Comparison of ENCODE assay signal across 14 cellular contexts in the genomic region with DNA sequence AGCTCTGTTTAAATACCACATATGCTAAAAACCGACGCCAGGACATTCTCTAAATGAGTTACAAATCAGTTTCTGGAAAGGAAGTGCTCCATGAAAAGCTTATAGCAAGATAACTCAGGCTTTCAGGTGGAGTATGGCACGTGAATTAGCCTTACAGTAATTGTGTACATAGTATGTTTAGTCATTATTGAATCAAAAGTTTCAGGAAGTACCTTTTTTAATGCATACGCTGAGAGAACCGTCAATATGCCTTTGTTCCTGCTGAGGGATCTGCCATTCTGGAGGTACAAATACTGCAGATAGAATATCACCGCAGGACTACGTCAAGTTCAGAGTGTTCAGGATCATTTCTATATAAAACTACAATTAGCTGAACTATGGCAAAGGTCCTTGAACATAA.
"Had no signal": no experiment of that assay in that cellular context is flagged by ENCODE, and none has a peak within 500 bp of the region (broad histone marks: within the 10 kb centered on the region; RNA-seq: fewer than 3 reads in every experiment).

No MANE protein-coding gene starts in this region.

- H3K4me3 ChIP-seq: gastrocnemius medialis, left lung, uterus had no signal

- H3K9me3 Mint-ChIP-seq: activated naive CD8-positive, alpha-beta T cell treated with anti-CD3 and anti-CD28 coated beads, Interleukin-2, amount 10 ng/mL, durations not matched to agents 7 days and 5 days; activated T-helper 1 cell treated with anti-CD3 and anti-CD28 coated beads, Interleukin-12 subunit alpha, Interleukin-12 subunit beta, Interleukin-2, Interleukin-4 antibody, amounts not matched to agents 30 ng/mL and 10 ng/mL and 1 ng/mL, durations not matched to agents 14 hours and 24 hours and 36 hours; dendritic cell treated with granulocyte-macrophage colony-stimulating factor and Interleukin-4, amounts not matched to agents 40 ng/mL and 50 ng/mL, for 4 days; memory B cell; natural killer cell treated with Interleukin-12 subunit alpha and Interleukin-12 subunit beta and Interleukin-15 and Interleukin-18, amount 100 ng/mL, for 72 hours had no signal

- H3K9me3 ChIP-seq: gastrocnemius medialis, left lung, uterus had no signal

- DNase-seq: activated naive CD8-positive, alpha-beta T cell treated with anti-CD3 and anti-CD28 coated beads, Interleukin-2, amount 10 ng/mL, durations not matched to agents 7 days and 5 days; brain microvascular endothelial cell; cerebellar nuclear complex; effector memory CD4-positive, alpha-beta T cell; gastrocnemius medialis; left lung; stimulated activated CD4-positive, alpha-beta T cell treated with anti-CD3 and anti-CD28 coated beads, Interleukin-12 subunit alpha, Interleukin-12 subunit beta, amount 100 ng/mL, for 4 hours; stimulated activated CD4-positive, alpha-beta T cell treated with anti-CD3 and anti-CD28 coated beads, Interleukin-2, amount 100 ng/mL, for 24 hours; uterus had no signal

- H3K27me3 Mint-ChIP-seq: activated naive CD8-positive, alpha-beta T cell treated with anti-CD3 and anti-CD28 coated beads, Interleukin-2, amount 10 ng/mL, durations not matched to agents 7 days and 5 days; dendritic cell treated with granulocyte-macrophage colony-stimulating factor and Interleukin-4, amounts not matched to agents 40 ng/mL and 50 ng/mL, for 4 days; memory B cell; natural killer cell treated with Interleukin-12 subunit alpha and Interleukin-12 subunit beta and Interleukin-15 and Interleukin-18, amount 100 ng/mL, for 72 hours had no signal

- H3K27me3 ChIP-seq: brain microvascular endothelial cell, gastrocnemius medialis, left lung, uterus had no signal

- H3K4me3 Mint-ChIP-seq: activated naive CD8-positive, alpha-beta T cell treated with anti-CD3 and anti-CD28 coated beads, Interleukin-2, amount 10 ng/mL, durations not matched to agents 7 days and 5 days; activated T-helper 1 cell treated with anti-CD3 and anti-CD28 coated beads, Interleukin-12 subunit alpha, Interleukin-12 subunit beta, Interleukin-2, Interleukin-4 antibody, amounts not matched to agents 30 ng/mL and 10 ng/mL and 1 ng/mL, durations not matched to agents 14 hours and 24 hours and 36 hours; dendritic cell treated with granulocyte-macrophage colony-stimulating factor and Interleukin-4, amounts not matched to agents 40 ng/mL and 50 ng/mL, for 4 days; memory B cell; natural killer cell treated with Interleukin-12 subunit alpha and Interleukin-12 subunit beta and Interleukin-15 and Interleukin-18, amount 100 ng/mL, for 72 hours had no signal

- H3K27ac Mint-ChIP-seq: activated naive CD8-positive, alpha-beta T cell treated with anti-CD3 and anti-CD28 coated beads, Interleukin-2, amount 10 ng/mL, durations not matched to agents 7 days and 5 days; activated T-helper 1 cell treated with anti-CD3 and anti-CD28 coated beads, Interleukin-12 subunit alpha, Interleukin-12 subunit beta, Interleukin-2, Interleukin-4 antibody, amounts not matched to agents 30 ng/mL and 10 ng/mL and 1 ng/mL, durations not matched to agents 14 hours and 24 hours and 36 hours; dendritic cell treated with granulocyte-macrophage colony-stimulating factor and Interleukin-4, amounts not matched to agents 40 ng/mL and 50 ng/mL, for 4 days; memory B cell; natural killer cell treated with Interleukin-12 subunit alpha and Interleukin-12 subunit beta and Interleukin-15 and Interleukin-18, amount 100 ng/mL, for 72 hours had no signal

- H3K4me1 Mint-ChIP-seq: activated naive CD8-positive, alpha-beta T cell treated with anti-CD3 and anti-CD28 coated beads, Interleukin-2, amount 10 ng/mL, durations not matched to agents 7 days and 5 days; memory B cell had no signal

- H3K36me3 ChIP-seq: uterus had no signal

- H3K4me1 ChIP-seq: gastrocnemius medialis, left lung, uterus had no signal

- H3K27ac ChIP-seq: brain microvascular endothelial cell, epithelial cell of prostate, gastrocnemius medialis, left lung, uterus had no signal
